ENCODE assay signal across 24 cellular contexts in the genomic region with DNA sequence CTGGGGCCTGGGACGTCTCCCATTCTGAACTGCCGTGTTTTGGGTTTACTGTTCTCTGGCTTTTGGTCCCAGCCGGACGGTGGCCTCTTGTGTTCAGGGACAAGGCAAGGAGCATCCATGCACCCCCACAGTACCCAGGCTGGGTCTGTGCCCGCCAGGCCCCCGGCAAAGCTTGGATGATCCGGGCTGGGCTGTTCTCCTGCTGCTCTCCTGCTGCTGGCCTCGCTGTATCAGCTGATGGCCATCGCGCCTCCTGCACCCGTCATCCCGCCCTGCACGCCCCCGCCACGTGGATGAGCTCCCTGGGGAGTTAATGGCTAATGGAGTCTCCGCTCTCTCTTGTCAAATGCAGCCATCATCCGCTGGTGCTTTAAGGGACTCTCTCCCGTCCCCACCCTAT. TPM values are rescaled to one million over a fixed set of nuclear protein-coding genes. Genes with fewer than 3 reads are reported as not detected.
"Had no signal": no experiment of that assay in that cellular context is flagged by ENCODE, and none has a peak within 500 bp of the region (broad histone marks: within the 10 kb centered on the region; RNA-seq: fewer than 3 reads in every experiment).

No MANE protein-coding gene starts in this region.

- H3K36me3 ChIP-seq: ascending aorta, Peyer's patch, WERI-Rb-1 had no signal

- H3K27ac ChIP-seq: ascending aorta, body of pancreas, KMS-11, Peyer's patch had no signal

- H3K4me3 Mint-ChIP-seq: activated CD8-positive, alpha-beta T cell treated with anti-CD3 and anti-CD28 coated beads for 36 hours; activated naive CD4-positive, alpha-beta T cell treated with anti-CD3 and anti-CD28 coated beads, Interleukin-2, amount 50 U/mL, for 24 hours; activated naive CD8-positive, alpha-beta T cell treated with anti-CD3 and anti-CD28 coated beads, Interleukin-2, amount 50 U/mL, for 24 hours had no signal

- H3K9me3 ChIP-seq: Peyer's patch had no signal

- H3K4me3 ChIP-seq: ascending aorta, body of pancreas, Peyer's patch had no signal

- H3K27me3 Mint-ChIP-seq: activated naive CD4-positive, alpha-beta T cell treated with anti-CD3 and anti-CD28 coated beads, Interleukin-2, amount 50 U/mL, for 24 hours had no signal

- H3K9me3 Mint-ChIP-seq: activated naive CD4-positive, alpha-beta T cell treated with anti-CD3 and anti-CD28 coated beads, Interleukin-2, amount 50 U/mL, for 24 hours; activated naive CD8-positive, alpha-beta T cell treated with anti-CD3 and anti-CD28 coated beads, Interleukin-2, amount 50 U/mL, for 24 hours had no signal

- DNase-seq: activated CD4-positive, alpha-beta T cell treated with anti-CD3 and anti-CD28 coated beads for 4 hours; activated CD8-positive, alpha-beta memory T cell treated with anti-CD3 and anti-CD28 coated beads, Interleukin-2, amount 50 U/mL, for 4 hours; activated CD8-positive, alpha-beta T cell treated with anti-CD3 and anti-CD28 coated beads for 36 hours; activated naive CD8-positive, alpha-beta T cell treated with anti-CD3 and anti-CD28 coated beads, Interleukin-2, amount 50 U/mL, for 24 hours; amniotic stem cell; body of pancreas; central memory CD4-positive, alpha-beta T cell; MV-4-11; NCI-H1105; NCI-H1436; NCI-H1694 treated with DMSO at 0.1 percent for 48 hours; NCI-H2029 treated with DMSO at 0.1 percent for 48 hours; NCI-H510A treated with DMSO at 0.1 percent for 48 hours; NCI-H69; NK-92 treated with Interleukin-12 subunit alpha and Interleukin-12 subunit beta, amount 100 ng/mL, for 24 hours; SIG-M5; T-helper 1 cell; WERI-Rb-1 had no signal

- ATAC-seq: activated CD4-positive, CD25-positive, alpha-beta regulatory T cell treated with anti-CD3 and anti-CD28 coated beads, Interleukin-2, amount 50 U/mL, for 24 hours; activated CD8-positive, alpha-beta T cell treated with anti-CD3 and anti-CD28 coated beads for 36 hours; activated naive CD8-positive, alpha-beta T cell treated with anti-CD3 and anti-CD28 coated beads, Interleukin-2, amount 50 U/mL, for 24 hours; body of pancreas had no signal

- H3K27ac Mint-ChIP-seq: activated CD8-positive, alpha-beta T cell treated with anti-CD3 and anti-CD28 coated beads for 36 hours; activated naive CD4-positive, alpha-beta T cell treated with anti-CD3 and anti-CD28 coated beads, Interleukin-2, amount 50 U/mL, for 24 hours; activated naive CD8-positive, alpha-beta T cell treated with anti-CD3 and anti-CD28 coated beads, Interleukin-2, amount 50 U/mL, for 24 hours had no signal

- H3K4me2 ChIP-seq: KMS-11 had no signal

- H3K9ac ChIP-seq: KMS-11 had no signal

- H3K27me3 ChIP-seq: ascending aorta, body of pancreas, Peyer's patch had no signal

- H3K4me1 ChIP-seq: Peyer's patch had no signal

RNA-seq across cellular contexts. Expression of a gene that starts 28.7 kb away (rescaled TPM):
- total RNA-seq: activated CD8-positive, alpha-beta T cell treated with anti-CD3 and anti-CD28 coated beads for 36 hours; ascending aorta; T-helper 2 cell treated with Interferon-gamma antibody and Interleukin-4, amounts not matched to agents 100 ng/mL and 5 ng/mL, for 36 hours had no signal
